In the genomic region with DNA sequence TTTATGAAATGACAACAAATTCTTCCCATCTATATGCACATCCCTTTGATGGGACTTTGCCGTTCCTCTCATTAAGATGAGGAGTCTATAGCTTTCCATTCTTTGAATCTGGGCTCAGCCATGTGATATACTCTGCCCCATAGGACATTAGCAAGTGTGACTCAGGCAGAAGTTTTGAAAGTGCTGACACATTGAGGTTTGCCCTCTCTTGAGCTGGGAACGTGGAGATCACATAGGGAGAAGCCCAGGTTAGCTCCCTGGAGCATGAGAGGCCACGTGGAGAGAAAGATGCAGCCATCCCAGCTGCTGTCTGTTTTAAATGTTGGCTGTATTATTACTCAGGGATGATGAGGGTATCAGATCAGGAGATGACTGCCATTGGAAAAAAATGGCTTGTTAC, we compare ENCODE assay signal across 1 cellular context.
TF ChIP-seq lines count a peak whose summit lies in the region.

No MANE protein-coding gene starts in this region.

TF ChIP-seq in HCT116, 20 proteins besides CTCF, POLR2A, EP300 and RAD21:
- no peak for TF ChIP-seq EZH2phosphoT487 (IDR thresholded peaks at IDR 0.05; ENCODE audit: borderline replicate concordance)
- TF ChIP-seq, protein P1, sequence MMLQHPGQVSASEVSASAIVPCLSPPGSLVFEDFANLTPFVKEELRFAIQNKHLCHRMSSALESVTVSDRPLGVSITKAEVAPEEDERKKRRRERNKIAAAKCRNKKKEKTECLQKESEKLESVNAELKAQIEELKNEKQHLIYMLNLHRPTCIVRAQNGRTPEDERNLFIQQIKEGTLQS (IDR thresholded peaks at IDR 0.05), result no peak
- TF ChIP-seq, protein P2, sequence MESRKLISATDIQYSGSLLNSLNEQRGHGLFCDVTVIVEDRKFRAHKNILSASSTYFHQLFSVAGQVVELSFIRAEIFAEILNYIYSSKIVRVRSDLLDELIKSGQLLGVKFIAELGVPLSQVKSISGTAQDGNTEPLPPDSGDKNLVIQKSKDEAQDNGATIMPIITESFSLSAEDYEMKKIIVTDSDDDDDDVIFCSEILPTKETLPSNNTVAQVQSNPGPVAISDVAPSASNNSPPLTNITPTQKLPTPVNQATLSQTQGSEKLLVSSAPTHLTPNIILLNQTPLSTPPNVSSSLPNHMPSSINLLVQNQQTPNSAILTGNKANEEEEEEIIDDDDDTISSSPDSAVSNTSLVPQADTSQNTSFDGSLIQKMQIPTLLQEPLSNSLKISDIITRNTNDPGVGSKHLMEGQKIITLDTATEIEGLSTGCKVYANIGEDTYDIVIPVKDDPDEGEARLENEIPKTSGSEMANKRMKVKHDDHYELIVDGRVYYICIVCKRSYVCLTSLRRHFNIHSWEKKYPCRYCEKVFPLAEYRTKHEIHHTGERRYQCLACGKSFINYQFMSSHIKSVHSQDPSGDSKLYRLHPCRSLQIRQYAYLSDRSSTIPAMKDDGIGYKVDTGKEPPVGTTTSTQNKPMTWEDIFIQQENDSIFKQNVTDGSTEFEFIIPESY (IDR thresholded peaks at IDR 0.05; ENCODE audit: extremely low read depth, insufficient replicate concordance, low read length), result no peak
- no peak for TF ChIP-seq ZNF274 (IDR thresholded peaks at IDR 0.05; ENCODE audit: low read depth, low read length)
- TF ChIP-seq ZFX (IDR thresholded peaks at IDR 0.05), result no peak
- TF ChIP-seq EGR1 (IDR thresholded peaks at IDR 0.05; ENCODE audit: low read depth), result no peak
TF ChIP-seq in HCT116: peak in this region for 0.
